In the genomic region with DNA sequence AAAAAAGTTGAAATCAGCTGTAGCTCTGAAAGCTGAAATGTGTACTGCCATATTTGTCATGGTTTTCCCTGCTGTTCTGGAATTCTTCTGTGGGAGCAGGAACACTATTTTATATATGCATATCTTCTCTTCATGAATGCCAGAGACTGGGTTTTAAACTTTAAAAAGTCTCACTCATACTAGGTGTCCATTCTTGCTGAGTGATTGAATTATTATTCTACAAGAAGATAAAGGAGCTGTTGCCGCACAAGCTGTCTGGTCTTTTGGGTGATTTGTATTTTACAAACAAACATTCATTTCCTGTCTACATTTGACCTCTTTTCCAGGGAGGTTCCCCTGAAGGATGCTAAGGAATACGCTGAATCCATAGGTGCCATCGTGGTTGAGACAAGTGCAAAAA, we compare ENCODE assay signal across 19 cellular contexts. TPM values are rescaled to one million over a fixed set of nuclear protein-coding genes. Genes with fewer than 3 reads are reported as not detected.
DNase-seq lines count a peak whose midpoint lies in the region; ATAC-seq, FAIRE-seq and TF ChIP-seq lines count a peak whose summit lies in the region.
"Had no signal": no experiment of that assay in that cellular context is flagged by ENCODE, and none has a peak within 500 bp of the region (broad histone marks: within the 10 kb centered on the region; RNA-seq: fewer than 3 reads in every experiment).

No MANE protein-coding gene starts in this region.

- no peak for TF ChIP-seq POLR2A in adrenal gland (IDR thresholded peaks at IDR 0.05)
- TF ChIP-seq POLR2A in thyroid gland (IDR thresholded peaks at IDR 0.05): no peak

- DNase-seq in adrenal gland: no peak
- peak; percentile 41 for DNase-seq in astrocyte of the spinal cord (ENCODE audit: low read depth, low spot score)
- no peak for DNase-seq in thyroid gland
- DNase-seq in D721Med (ENCODE audit: insufficient read length, low spot score): no peak
- DNase-seq in SJCRH30: no peak
- DNase-seq: C1 segment of cervical spinal cord; Calu3; CD4-positive, alpha-beta memory T cell; COR-L47; DMS79; EL; GDM1; GM23248; H7; HCEC 1CT had no signal

- H3K36me3 ChIP-seq in adrenal gland (replicated peaks in 1 of 2) (peaks cover 0 to 4% of the 10 kb centered on the region in 2 donors), neutrophil (peaks cover 43% of the 10 kb centered on the region), thyroid gland (no peaks in the 10 kb centered on the region), SJCRH30 (no peaks in the 10 kb centered on the region)

- no peaks in the 10 kb centered on the region for H3K9me3 ChIP-seq in adrenal gland (replicated peaks in 1 of 3)
- no peaks in the 10 kb centered on the region for H3K9me3 ChIP-seq in neutrophil
- no peaks in the 10 kb centered on the region for H3K9me3 ChIP-seq in thyroid gland
- no peaks in the 10 kb centered on the region for H3K9me3 ChIP-seq in SJCRH30 (replicated peaks)

- TF ChIP-seq CTCF in adrenal gland (IDR thresholded peaks at IDR 0.05) (no peak), astrocyte of the spinal cord (IDR thresholded peaks at IDR 0.05; ENCODE audit: low read depth, low read length) (no peak), neutrophil (IDR thresholded peaks at IDR 0.05) (no peak), thyroid gland (IDR thresholded peaks at IDR 0.05) (no peak), D721Med (IDR thresholded peaks at IDR 0.05; ENCODE audit: insufficient read depth, missing control alignments) (no peak)

- H3K4me3 ChIP-seq in adrenal gland: no peak overlapping the region
- H3K4me3 ChIP-seq in astrocyte of the spinal cord (ENCODE audit: low read depth, low read length): no peak overlapping the region
- H3K4me3 ChIP-seq in neutrophil (ENCODE audit: low read depth in 1 of 2, low read length in 1 of 2): no peak overlapping the region
- H3K4me3 ChIP-seq in thyroid gland (replicated peaks in 1 of 3): no peak overlapping the region
- no peak overlapping the region for H3K4me3 ChIP-seq in SJCRH30
- H3K4me3 ChIP-seq: GM12878, GM23248 had no signal

- H3K27ac ChIP-seq in adrenal gland (peak overlapping the region in 3 of 5 donors; percentile 17 to 83 (median 82)), neutrophil (peak overlapping the region; percentile 91), thyroid gland (peak overlapping the region in 2 of 3 donors; percentile 44 to 65), SJCRH30 (no peak overlapping the region)
- H3K27ac ChIP-seq: GM23248 had no signal

- FAIRE-seq in D721Med (lab: Jason Lieb, UNC): no peak
- FAIRE-seq: GM12878, H1 had no signal

- H3K27me3 ChIP-seq in adrenal gland: no peaks in the 10 kb centered on the region
- H3K27me3 ChIP-seq in neutrophil: no peaks in the 10 kb centered on the region
- H3K27me3 ChIP-seq in thyroid gland: no peaks in the 10 kb centered on the region
- no peaks in the 10 kb centered on the region for H3K27me3 ChIP-seq in SJCRH30

- intact Hi-C loops in adrenal gland (cut with DNase I): no loop called here
- intact Hi-C loops in thyroid gland (cut with DNase I): no loop called here

- ATAC-seq in GM18519 (IDR thresholded peaks at IDR 0.05; ENCODE audit: low FRiP score, unreplicated experiment): no peak
- ATAC-seq: GM12878 had no signal

- in situ Hi-C loops in astrocyte of the spinal cord (cut with HindIII; ENCODE audit: low sequenced_read_pairs): no loop called here

- H3K4me1 ChIP-seq in adrenal gland (replicated peaks in 1 of 2): peaks cover 14 to 19% of the 10 kb centered on the region in 2 donors
- H3K4me1 ChIP-seq in neutrophil (ENCODE audit: control insufficient read depth in 1 of 2, insufficient read depth in 1 of 2, low read depth in 1 of 2, low read length in 1 of 2): peaks cover 39 to 45% of the 10 kb centered on the region in 2 experiments
- peaks cover 39 to 46% of the 10 kb centered on the region in 2 donors for H3K4me1 ChIP-seq in thyroid gland
- H3K4me1 ChIP-seq in SJCRH30: peaks cover 9% of the 10 kb centered on the region; the same call in 1 of the 2 replicates

- 67 to 71% (median 69%) methylated on average over 3 of the region's 3 CpGs for WGBS in adrenal gland, 4 donors
- WGBS in thyroid gland, 2 donors: 82 to 91% methylated on average over 3 of the region's 3 CpGs

RNA-seq across cellular contexts. Expression of a gene that starts 40.5 kb away (rescaled TPM):
- total RNA-seq in adrenal gland (under 1 TPM in 5 of 8 donors, not detected in 3; 0.08 to 0.43 (median 0.25) TPM), thyroid gland (not detected)
- under 1 TPM in 1 of 3 donors, not detected in 2; 0.22 TPM for polyA plus RNA-seq in adrenal gland
- total RNA-seq in SJCRH30 (2014; rRNA removed; shearing (Covaris generic)): 0.06 and 0.08 TPM in 2 replicates
- total RNA-seq: Calu3; CD4-positive, alpha-beta memory T cell; GM23248; H7 had no signal
- polyA plus RNA-seq: CD4-positive, alpha-beta memory T cell; GM23248; H1 had no signal
